ENCODE assay signal across 23 cellular contexts in genomic region chr14:91956616-91957015, GRCh38. TPM values are rescaled to one million over a fixed set of nuclear protein-coding genes. Genes with fewer than 3 reads are reported as not detected.
A peak's percentile ranks its signal among the peaks of the same experiment; 100 is the strongest.
DNase-seq lines count a peak whose midpoint lies in the region; ATAC-seq, FAIRE-seq and TF ChIP-seq lines count a peak whose summit lies in the region.
"Had no signal": no experiment of that assay in that cellular context is flagged by ENCODE, and none has a peak within 500 bp of the region (broad histone marks: within the 10 kb centered on the region; RNA-seq: fewer than 3 reads in every experiment).

No MANE protein-coding gene starts in this region.

- no peak overlapping the region for H3K27ac Mint-ChIP-seq in T-cell
- H3K27ac Mint-ChIP-seq: B cell; CD4-positive, alpha-beta T cell; CD8-positive, alpha-beta memory T cell; H9; HFFc6 had no signal

- peak; percentile 34 for DNase-seq in ELF-1 (ENCODE audit: low read depth, low spot score)
- peak; percentile 40 for DNase-seq in NCI-H1048 (lab: John Stamatoyannopoulos, UW)
- no peak for DNase-seq in bronchial epithelial cell (ENCODE audit: low read depth)
- peak; percentile 62 for DNase-seq in islet precursor cell
- DNase-seq in T-cell, result no peak
- no peak for DNase-seq in CD1c-positive myeloid dendritic cell (ENCODE audit: extremely low spot score)
- DNase-seq: CD4-positive, alpha-beta T cell; CD8-positive, alpha-beta memory T cell; DMS53; DND-41; GDM1; GM23248; H9; HFFc6 had no signal

- peaks cover 5 to 17% of the 10 kb centered on the region in 2 donors for H3K27me3 Mint-ChIP-seq in T-cell

- CTCF ChIA-PET in T-cell (lab: Charles Lee), result no interaction called here

- H3K4me1 Mint-ChIP-seq in T-cell, result no peaks in the 10 kb centered on the region
- H3K4me1 Mint-ChIP-seq: B cell; CD8-positive, alpha-beta memory T cell; H9 had no signal

- POLR2A ChIA-PET in T-cell (lab: Charles Lee), result no interaction called here

- H3K9me3 Mint-ChIP-seq in T-cell, result no peaks in the 10 kb centered on the region
- H3K9me3 Mint-ChIP-seq: CD4-positive, alpha-beta T cell; CD8-positive, alpha-beta memory T cell; H9; HFFc6 had no signal

- no peak overlapping the region for H3K4me3 Mint-ChIP-seq in T-cell
- H3K4me3 Mint-ChIP-seq: B cell; CD4-positive, alpha-beta T cell; CD8-positive, alpha-beta memory T cell; H9; HFFc6 had no signal

- FAIRE-seq in bronchial epithelial cell (lab: Jason Lieb, UNC), result peak; percentile 23
- FAIRE-seq: A204.1, D721Med, GM12878, GM18507 had no signal

- H3K4me3 ChIP-seq in bronchial epithelial cell (ENCODE audit: low read depth, low read length), result no peak overlapping the region
- H3K4me3 ChIP-seq: BLaER1, GM12878, GM23248 had no signal

- H3K36me3 Mint-ChIP-seq in T-cell, result no peaks in the 10 kb centered on the region

- H3K27me3 ChIP-seq in bronchial epithelial cell (ENCODE audit: control insufficient read depth, insufficient read depth, low read length), result no peaks in the 10 kb centered on the region
- H3K27me3 ChIP-seq: BLaER1 had no signal

- no peak for ATAC-seq in HG03045 (IDR thresholded peaks at IDR 0.05; ENCODE audit: unreplicated experiment)
- ATAC-seq in T-cell (replicated peaks in 1 of 4), result no peak
- ATAC-seq in GM18868 (IDR thresholded peaks at IDR 0.05; ENCODE audit: unreplicated experiment), result no peak
- ATAC-seq: GM12878, HCT116 had no signal

- TF ChIP-seq CTCF in bronchial epithelial cell (IDR thresholded peaks at IDR 0.05; ENCODE audit: insufficient read depth, low read length, severe bottlenecking), result no peak

- no peaks in the 10 kb centered on the region for H3K36me3 ChIP-seq in bronchial epithelial cell (ENCODE audit: control insufficient read depth, insufficient read depth, low read length)
- H3K36me3 ChIP-seq: BLaER1 had no signal

RNA-seq across cellular contexts. Expression of gene FBLN5, which starts 9.1 kb away (rescaled TPM):
- total RNA-seq in bronchial epithelial cell, result under 0.01 and 0.26 TPM in 2 replicates
- 10 to 100 TPM in 1 of 5 donors, 1 to 10 TPM in 4; 4.2 to 19.5 (median 9.5) TPM for total RNA-seq in T-cell

Comparison
In these comparisons a context has a peak if more than half of its experiments do, and no peak if none do; other contexts are left out.
1. DNase-seq: peak in ELF-1 (single experiment), NCI-H1048 (single experiment) and islet precursor cell (single experiment); none in bronchial epithelial cell (single experiment), T-cell (0 of 34) and CD1c-positive myeloid dendritic cell (single experiment).